Comparison of ENCODE assay signal across 25 cellular contexts in genomic region chr11:120384476-120384875, GRCh38. TPM values are rescaled to one million over a fixed set of nuclear protein-coding genes. Genes with fewer than 3 reads are reported as not detected.
DNase-seq lines count a peak whose midpoint lies in the region; ATAC-seq, FAIRE-seq and TF ChIP-seq lines count a peak whose summit lies in the region.
"Had no signal": no experiment of that assay in that cellular context is flagged by ENCODE, and none has a peak within 500 bp of the region (broad histone marks: within the 10 kb centered on the region; RNA-seq: fewer than 3 reads in every experiment).

No MANE protein-coding gene starts in this region.

- TF ChIP-seq CTCF in astrocyte (IDR thresholded peaks at IDR 0.05; ENCODE audit: insufficient read depth, low read depth, low read length), result no peak
- no peak for TF ChIP-seq CTCF in ascending aorta (IDR thresholded peaks at IDR 0.05)

- peak overlapping the region; percentile 6 for H3K4me3 Mint-ChIP-seq in astrocyte (ENCODE audit: unreplicated experiment)
- H3K4me3 Mint-ChIP-seq: activated naive CD8-positive, alpha-beta T cell; CD4-positive, CD25-positive, alpha-beta regulatory T cell; GM23338 had no signal

- no peaks in the 10 kb centered on the region for H3K27me3 ChIP-seq in astrocyte (ENCODE audit: insufficient read depth, low read length)
- no peaks in the 10 kb centered on the region for H3K27me3 ChIP-seq in ascending aorta
- H3K27me3 ChIP-seq: heart right ventricle, sigmoid colon, uterus had no signal

- FAIRE-seq in astrocyte (lab: Jason Lieb, UNC), result no peak
- FAIRE-seq: GM12891 had no signal

- no peaks in the 10 kb centered on the region for H3K9me3 ChIP-seq in astrocyte (ENCODE audit: insufficient read depth, low read depth, low read length)
- H3K9me3 ChIP-seq in ascending aorta, result no peaks in the 10 kb centered on the region
- H3K9me3 ChIP-seq: neutrophil, prostate gland, sigmoid colon, thoracic aorta, uterus had no signal

- peaks cover 48% of the 10 kb centered on the region for H3K4me1 Mint-ChIP-seq in astrocyte (ENCODE audit: low read depth, unreplicated experiment)

- H3K36me3 Mint-ChIP-seq in astrocyte (ENCODE audit: low read depth, unreplicated experiment), result peaks cover 5% of the 10 kb centered on the region
- H3K36me3 Mint-ChIP-seq: activated naive CD8-positive, alpha-beta T cell; CD4-positive, CD25-positive, alpha-beta regulatory T cell had no signal

- no peak overlapping the region for H3K9ac ChIP-seq in astrocyte (ENCODE audit: low read length)

- peaks cover 71% of the 10 kb centered on the region for H4K20me1 ChIP-seq in astrocyte (ENCODE audit: insufficient read depth, low read length)

- H2AFZ ChIP-seq in astrocyte (ENCODE audit: low read depth, low read length), result no peak overlapping the region
- H2AFZ ChIP-seq: GM23338 had no signal

- ATAC-seq in left lobe of liver (peak; percentile 39), GM21786 (IDR thresholded peaks at IDR 0.05; ENCODE audit: unreplicated experiment) (no peak)

- peaks cover 98% of the 10 kb centered on the region for H3K79me2 ChIP-seq in astrocyte (ENCODE audit: insufficient read depth, low read length)

- H3K27ac Mint-ChIP-seq in astrocyte (ENCODE audit: unreplicated experiment), result peak overlapping the region; percentile 34
- H3K27ac Mint-ChIP-seq: activated naive CD8-positive, alpha-beta T cell; CD4-positive, CD25-positive, alpha-beta regulatory T cell; GM23338 had no signal

- H3K4me3 ChIP-seq in astrocyte (ENCODE audit: insufficient read depth, low read depth, low read length), result no peak overlapping the region
- no peak overlapping the region for H3K4me3 ChIP-seq in ascending aorta
- H3K4me3 ChIP-seq: GM23338, heart right ventricle, prostate gland, sigmoid colon, thoracic aorta, uterus had no signal

- peak; percentile 28 for DNase-seq in M059J (ENCODE audit: low read depth)
- no peak for DNase-seq in astrocyte (ENCODE audit: low read depth)
- no peak for DNase-seq in left lobe of liver (ENCODE audit: low spot score)
- no peak for DNase-seq in activated T-cell treated with anti-CD3 and anti-CD28 coated beads for 4 hours
- DNase-seq in ascending aorta (ENCODE audit: low spot score in 2 of 2), result no peak
- DNase-seq: activated CD4-positive, alpha-beta T cell treated with anti-CD3 and anti-CD28 coated beads for 1 hour; activated effector memory CD4-positive, alpha-beta T cell treated with Interleukin-2 at 50 U/mL for 16 hours; aorta; CD4-positive, CD25-positive, alpha-beta regulatory T cell; heart right ventricle; Karpas-422; NCI-H774; sigmoid colon; stimulated activated CD4-positive, alpha-beta T cell treated with anti-CD3 and anti-CD28 coated beads, Interleukin-15, amount 100 ng/mL, for 24 hours; stimulated activated naive CD4-positive, alpha-beta T cell treated with Interleukin-2 at 50 U/mL for 16 hours; T-helper 2 cell; uterus had no signal

- no peak overlapping the region for H3K4me2 ChIP-seq in astrocyte (ENCODE audit: low read length)
- H3K4me2 ChIP-seq: GM23338 had no signal

- H3K27me3 Mint-ChIP-seq in astrocyte (ENCODE audit: low read depth, unreplicated experiment), result no peaks in the 10 kb centered on the region

- H3K36me3 ChIP-seq in astrocyte (ENCODE audit: insufficient read depth, low read length) (no peaks in the 10 kb centered on the region), ascending aorta (no peaks in the 10 kb centered on the region)
- H3K36me3 ChIP-seq: heart right ventricle, neutrophil, prostate gland, sigmoid colon, thoracic aorta, uterus had no signal

- intact Hi-C loops in ascending aorta (cut with DNase I), result no loop called here

- H3K4me1 ChIP-seq in astrocyte (ENCODE audit: insufficient read depth, low read length), result peaks cover 8% of the 10 kb centered on the region
- H3K4me1 ChIP-seq in ascending aorta, result peaks cover 0 to 18% of the 10 kb centered on the region in 2 donors
- H3K4me1 ChIP-seq: prostate gland had no signal

- H3K27ac ChIP-seq in astrocyte (ENCODE audit: low read depth, low read length), result no peak overlapping the region
- H3K27ac ChIP-seq in temporal lobe (ENCODE audit: low read depth, low read length), result peak overlapping the region; percentile 27
- H3K27ac ChIP-seq in ascending aorta, result no peak overlapping the region
- H3K27ac ChIP-seq: neutrophil, prostate gland, sigmoid colon, thoracic aorta had no signal

- H3K9me3 Mint-ChIP-seq in astrocyte (ENCODE audit: unreplicated experiment), result peaks cover 2% of the 10 kb centered on the region

RNA-seq across cellular contexts. Expression of gene ARHGEF12, which starts 48.3 kb away (rescaled TPM):
- 31.0 and 56.6 TPM in 2 replicates for total RNA-seq in M059J (2014; rRNA removed; shearing (Covaris generic))
- 78.0 and 83.1 TPM in 2 replicates for total RNA-seq in astrocyte
- total RNA-seq in left lobe of liver, result 68.7 TPM
- total RNA-seq in temporal lobe, result 180 TPM
- total RNA-seq in ascending aorta, result 65.9 TPM

RNA-seq across cellular contexts. Expression of gene TLCD5, which starts 59.4 kb away (rescaled TPM):
- 3.7 and 4.8 TPM in 2 replicates for total RNA-seq in M059J (2014; rRNA removed; shearing (Covaris generic))
- total RNA-seq in astrocyte (9.3 and 9.5 TPM in 2 replicates), left lobe of liver (0.23 TPM), temporal lobe (17.0 TPM), ascending aorta (8.4 TPM)
